ENCODE assay signal across 1 cellular context in the genomic region with DNA sequence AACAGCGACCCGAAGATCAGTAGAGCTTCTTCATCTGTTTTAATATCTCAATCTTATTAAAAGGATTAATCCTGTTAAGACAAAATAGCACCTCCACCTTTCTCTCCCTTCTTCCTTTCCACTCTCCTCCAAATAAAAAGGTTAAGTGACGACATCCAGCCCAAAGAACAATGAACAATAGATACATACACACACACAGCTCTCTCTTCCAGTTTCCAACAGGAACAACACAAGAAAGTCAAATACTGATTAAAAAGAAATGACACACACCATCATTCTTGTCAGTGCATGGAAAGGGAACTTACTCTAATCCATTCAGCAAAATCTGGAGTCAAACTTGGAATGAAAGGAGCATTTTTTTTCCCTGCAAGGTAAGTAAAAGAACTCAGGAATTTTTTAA.
TF ChIP-seq lines count a peak whose summit lies in the region.

No MANE protein-coding gene starts in this region.

TF ChIP-seq in GM12878, 131 proteins besides CTCF, POLR2A, EP300 and RAD21 (continued from another document):
- TF ChIP-seq RELA (IDR thresholded peaks at IDR 0.05; ENCODE audit: borderline replicate concordance, partially characterized antibody) (no peak), RFX5 (IDR thresholded peaks at IDR 0.05; ENCODE audit: low read depth, low read length) (no peak), RCOR1 (conservative IDR thresholded peaks at IDR 0.05; ENCODE audit: low read depth, low read length) (no peak), NR2C2 (IDR thresholded peaks at IDR 0.05; ENCODE audit: borderline replicate concordance, control insufficient read depth, insufficient read length, low read depth) (no peak), ZNF384 (IDR thresholded peaks at IDR 0.05; ENCODE audit: borderline replicate concordance, low read depth, low read length) (no peak), ZNF207 (IDR thresholded peaks at IDR 0.05; ENCODE audit: borderline replicate concordance) (no peak), POLR2AphosphoS2 (IDR thresholded peaks at IDR 0.05; ENCODE audit: low read depth, low read length) (no peak), TAF1 (IDR thresholded peaks at IDR 0.05; ENCODE audit: borderline replicate concordance, low read depth, low read length) (no peak), ASH2L (IDR thresholded peaks at IDR 0.05; ENCODE audit: borderline replicate concordance, low read depth) (no peak), FOXK2 (IDR thresholded peaks at IDR 0.05) (no peak), SPI1 (IDR thresholded peaks at IDR 0.05; ENCODE audit: borderline replicate concordance, insufficient read depth, low read depth, low read length) (no peak), IRF4 (IDR thresholded peaks at IDR 0.05; ENCODE audit: low read depth, low read length) (no peak), SIN3A (IDR thresholded peaks at IDR 0.05; ENCODE audit: low read depth, low read length) (no peak), ZZZ3 (IDR thresholded peaks at IDR 0.05; ENCODE audit: control insufficient read depth, insufficient read length, low read depth) (no peak)
- TF ChIP-seq, protein P1, sequence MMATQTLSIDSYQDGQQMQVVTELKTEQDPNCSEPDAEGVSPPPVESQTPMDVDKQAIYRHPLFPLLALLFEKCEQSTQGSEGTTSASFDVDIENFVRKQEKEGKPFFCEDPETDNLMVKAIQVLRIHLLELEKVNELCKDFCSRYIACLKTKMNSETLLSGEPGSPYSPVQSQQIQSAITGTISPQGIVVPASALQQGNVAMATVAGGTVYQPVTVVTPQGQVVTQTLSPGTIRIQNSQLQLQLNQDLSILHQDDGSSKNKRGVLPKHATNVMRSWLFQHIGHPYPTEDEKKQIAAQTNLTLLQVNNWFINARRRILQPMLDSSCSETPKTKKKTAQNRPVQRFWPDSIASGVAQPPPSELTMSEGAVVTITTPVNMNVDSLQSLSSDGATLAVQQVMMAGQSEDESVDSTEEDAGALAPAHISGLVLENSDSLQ (IDR thresholded peaks at IDR 0.05) = no peak
- TF ChIP-seq, protein P2, sequence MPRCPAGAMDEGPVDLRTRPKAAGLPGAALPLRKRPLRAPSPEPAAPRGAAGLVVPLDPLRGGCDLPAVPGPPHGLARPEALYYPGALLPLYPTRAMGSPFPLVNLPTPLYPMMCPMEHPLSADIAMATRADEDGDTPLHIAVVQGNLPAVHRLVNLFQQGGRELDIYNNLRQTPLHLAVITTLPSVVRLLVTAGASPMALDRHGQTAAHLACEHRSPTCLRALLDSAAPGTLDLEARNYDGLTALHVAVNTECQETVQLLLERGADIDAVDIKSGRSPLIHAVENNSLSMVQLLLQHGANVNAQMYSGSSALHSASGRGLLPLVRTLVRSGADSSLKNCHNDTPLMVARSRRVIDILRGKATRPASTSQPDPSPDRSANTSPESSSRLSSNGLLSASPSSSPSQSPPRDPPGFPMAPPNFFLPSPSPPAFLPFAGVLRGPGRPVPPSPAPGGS (IDR thresholded peaks at IDR 0.05; ENCODE audit: borderline replicate concordance, insufficient read depth, low read depth, low read length, poor library complexity, severe bottlenecking) = no peak
